In genomic region chr9:37424204-37424685, GRCh38 we compare ENCODE assay signal across 11 cellular contexts. TPM values are rescaled to one million over a fixed set of nuclear protein-coding genes. Genes with fewer than 3 reads are reported as not detected.
DNase-seq lines count a peak whose midpoint lies in the region; ATAC-seq and TF ChIP-seq lines count a peak whose summit lies in the region.
"Had no signal": no experiment of that assay in that cellular context is flagged by ENCODE, and none has a peak within 500 bp of the region (broad histone marks: within the 10 kb centered on the region; RNA-seq: fewer than 3 reads in every experiment).

No MANE protein-coding gene starts in this region.

- H3K4me1 Mint-ChIP-seq in activated naive CD8-positive, alpha-beta T cell treated with anti-CD3 and anti-CD28 coated beads for 36 hours, result peaks cover 24% of the 10 kb centered on the region
- peaks cover 18% of the 10 kb centered on the region for H3K4me1 Mint-ChIP-seq in activated CD8-positive, alpha-beta memory T cell treated with anti-CD3 and anti-CD28 coated beads, Interleukin-2, amount 10 ng/mL, durations not matched to agents 7 days and 5 days

- H3K4me3 Mint-ChIP-seq in activated naive CD8-positive, alpha-beta T cell treated with anti-CD3 and anti-CD28 coated beads for 36 hours, result peak overlapping the region; percentile 94
- H3K4me3 Mint-ChIP-seq in activated CD8-positive, alpha-beta memory T cell treated with anti-CD3 and anti-CD28 coated beads, Interleukin-2, amount 10 ng/mL, durations not matched to agents 7 days and 5 days, result no peak overlapping the region

- peaks cover 19% of the 10 kb centered on the region for H3K36me3 Mint-ChIP-seq in activated naive CD8-positive, alpha-beta T cell treated with anti-CD3 and anti-CD28 coated beads for 36 hours
- H3K36me3 Mint-ChIP-seq in activated CD8-positive, alpha-beta memory T cell treated with anti-CD3 and anti-CD28 coated beads, Interleukin-2, amount 10 ng/mL, durations not matched to agents 7 days and 5 days, result peaks cover 3% of the 10 kb centered on the region

- H3K9me3 Mint-ChIP-seq in activated naive CD8-positive, alpha-beta T cell treated with anti-CD3 and anti-CD28 coated beads for 36 hours, result no peaks in the 10 kb centered on the region
- no peaks in the 10 kb centered on the region for H3K9me3 Mint-ChIP-seq in activated CD8-positive, alpha-beta memory T cell treated with anti-CD3 and anti-CD28 coated beads, Interleukin-2, amount 10 ng/mL, durations not matched to agents 7 days and 5 days (ENCODE audit: low read depth)

- no peak for TF ChIP-seq POLR2A in heart left ventricle (IDR thresholded peaks at IDR 0.05)
- no peak for TF ChIP-seq POLR2A in spleen (IDR thresholded peaks at IDR 0.05)

- no peak for TF ChIP-seq CTCF in heart left ventricle (IDR thresholded peaks at IDR 0.05)
- no peak for TF ChIP-seq CTCF in thoracic aorta (IDR thresholded peaks at IDR 0.05)
- no peak for TF ChIP-seq CTCF in spleen (IDR thresholded peaks at IDR 0.05 in 8 of 11, conservative IDR thresholded peaks at IDR 0.05 in 3 of 11)

- H3K27me3 Mint-ChIP-seq in activated naive CD8-positive, alpha-beta T cell treated with anti-CD3 and anti-CD28 coated beads for 36 hours, result no peaks in the 10 kb centered on the region
- no peaks in the 10 kb centered on the region for H3K27me3 Mint-ChIP-seq in activated CD8-positive, alpha-beta memory T cell treated with anti-CD3 and anti-CD28 coated beads, Interleukin-2, amount 10 ng/mL, durations not matched to agents 7 days and 5 days

- WGBS in heart left ventricle, 4 donors, result 45 to 62% (median 51%) methylated on average over 8 of the region's 8 CpGs
- WGBS in spleen, 5 donors, result 63 to 81% (median 78%) methylated on average over 4 to 8 of the region's 8 CpGs

- H3K27ac ChIP-seq in heart left ventricle (no peak overlapping the region), thoracic aorta (no peak overlapping the region), spleen (peak overlapping the region in 3 of 8 donors; percentile 22 to 94 (median 28))

- DNase-seq in heart left ventricle (no peak), left ventricle myocardium superior (no peak), left kidney (ENCODE audit: low read depth, low spot score) (peak; percentile 14), thoracic aorta (ENCODE audit: low spot score) (no peak), spleen (no peak)
- no peak for DNase-seq in activated naive CD8-positive, alpha-beta T cell treated with anti-CD3 and anti-CD28 coated beads for 36 hours
- DNase-seq in activated CD8-positive, alpha-beta memory T cell treated with anti-CD3 and anti-CD28 coated beads, Interleukin-2, amount 10 ng/mL, durations not matched to agents 7 days and 5 days, result no peak
- DNase-seq: activated CD4-positive, alpha-beta T cell treated with anti-CD3 and anti-CD28 coated beads, Interleukin-2, amount 50 U/mL, for 48 hours; cerebellar nuclear complex; MM.1S had no signal

- CTCF ChIA-PET in activated CD8-positive, alpha-beta memory T cell treated with anti-CD3 and anti-CD28 coated beads, Interleukin-2, amount 10 ng/mL, durations not matched to agents 7 days and 5 days (lab: Charles Lee), result interaction anchor here (1.0 kb wide), 1 partner anchor 17 kb away, joined by 3 read pairs; no protein-coding TSS in a partner anchor

- H3K27ac Mint-ChIP-seq in activated naive CD8-positive, alpha-beta T cell treated with anti-CD3 and anti-CD28 coated beads for 36 hours, result no peak overlapping the region
- no peak overlapping the region for H3K27ac Mint-ChIP-seq in activated CD8-positive, alpha-beta memory T cell treated with anti-CD3 and anti-CD28 coated beads, Interleukin-2, amount 10 ng/mL, durations not matched to agents 7 days and 5 days

- H3K27me3 ChIP-seq in heart left ventricle, result no peaks in the 10 kb centered on the region
- no peaks in the 10 kb centered on the region for H3K27me3 ChIP-seq in thoracic aorta (replicated peaks; ENCODE audit: insufficient read depth)
- no peaks in the 10 kb centered on the region for H3K27me3 ChIP-seq in spleen (replicated peaks in 1 of 7)

- H3K4me1 ChIP-seq in heart left ventricle (peaks cover 0 to 33% (median 28%) of the 10 kb centered on the region in 12 donors), thoracic aorta (ENCODE audit: control insufficient read depth in 1 of 2, low read depth in 2 of 2) (peaks cover 11 to 31% of the 10 kb centered on the region in 2 donors), spleen (peaks cover 29 to 50% (median 36%) of the 10 kb centered on the region in 6 donors)

- H3K36me3 ChIP-seq in heart left ventricle, result peaks cover 0 to 48% (median 36%) of the 10 kb centered on the region in 9 donors
- peaks cover 10% of the 10 kb centered on the region for H3K36me3 ChIP-seq in thoracic aorta
- H3K36me3 ChIP-seq in spleen, result peaks cover 0 to 38% (median 25%) of the 10 kb centered on the region in 6 donors

- H3K4me3 ChIP-seq in heart left ventricle (peak overlapping the region in 7 of 12 donors; percentile 1 to 97 (median 82)), thoracic aorta (peak overlapping the region; percentile 13), spleen (peak overlapping the region in 1 of 8 donors; percentile 75)

- ATAC-seq in heart left ventricle (no peak), left ventricle myocardium superior (no peak), thoracic aorta (ENCODE audit: insufficient number of reproducible peaks, low FRiP score, low read depth) (no peak), GM18502 (IDR thresholded peaks at IDR 0.05; ENCODE audit: poor library complexity, unreplicated experiment) (no peak)
- no peak for ATAC-seq in activated CD8-positive, alpha-beta memory T cell treated with anti-CD3 and anti-CD28 coated beads, Interleukin-2, amount 10 ng/mL, durations not matched to agents 7 days and 5 days

- H3K9me3 ChIP-seq in heart left ventricle, result no peaks in the 10 kb centered on the region
- no peaks in the 10 kb centered on the region for H3K9me3 ChIP-seq in thoracic aorta
- no peaks in the 10 kb centered on the region for H3K9me3 ChIP-seq in spleen

- intact Hi-C loops in heart left ventricle (cut with DNase I) (loop anchor here in 6 of 10 donors (5.0 to 10.0 kb wide), 4 partner anchors 38 to 151 kb away; partner anchors contain the start of genes ZBTB5 (in 2 of the 6), FBXO10 (in 1 of the 6) and POLR1E (in 1 of the 6)), left ventricle myocardium superior (cut with micrococcal nuclease) (no loop called here), spleen (cut with DNase I; ENCODE audit: low total_unique reads) (no loop called here)

RNA-seq across cellular contexts. Expression of gene GRHPR, which starts 1.7 kb away (rescaled TPM):
- total RNA-seq in heart left ventricle, result 100 to 1,000 TPM in 8 of 9 donors, 10 to 100 TPM in 1; 94.9 to 209 (median 111) TPM
- polyA plus RNA-seq in heart left ventricle, result 100 to 1,000 TPM in 1 of 2 donors, 10 to 100 TPM in 1; 91.0 to 134 TPM
- total RNA-seq in left ventricle myocardium superior, result 117 TPM
- total RNA-seq in activated naive CD8-positive, alpha-beta T cell treated with anti-CD3 and anti-CD28 coated beads for 36 hours, result 10 to 100 TPM; 79.5 to 82.0 TPM
- total RNA-seq in thoracic aorta, result 100 to 1,000 TPM; 111 to 156 TPM
- 100 to 1,000 TPM in 1 of 7 donors, 10 to 100 TPM in 6; 54.3 to 114 (median 68.4) TPM for total RNA-seq in spleen
- 10 to 100 TPM; 44.9 to 61.9 (median 53.5) TPM for polyA plus RNA-seq in spleen
- total RNA-seq in activated CD8-positive, alpha-beta memory T cell treated with anti-CD3 and anti-CD28 coated beads, Interleukin-2, amount 10 ng/mL, durations not matched to agents 7 days and 5 days, result 10 to 100 TPM; 59.3 to 65.6 TPM

RNA-seq across cellular contexts. Expression of gene ZBTB5, which starts 41.0 kb away (rescaled TPM):
- 1 to 10 TPM; 5.2 to 8.0 (median 6.3) TPM for total RNA-seq in heart left ventricle
- polyA plus RNA-seq in heart left ventricle, result 1 to 10 TPM; 1.8 to 7.4 TPM
- 5.2 TPM for total RNA-seq in left ventricle myocardium superior
- 1 to 10 TPM; 7.0 to 7.6 TPM for total RNA-seq in activated naive CD8-positive, alpha-beta T cell treated with anti-CD3 and anti-CD28 coated beads for 36 hours
- total RNA-seq in thoracic aorta, result 10 to 100 TPM in 1 of 2 donors, 1 to 10 TPM in 1; 8.3 to 15.0 TPM
- 10 to 100 TPM; 10.7 to 15.1 (median 11.9) TPM for total RNA-seq in spleen
- polyA plus RNA-seq in spleen, result 1 to 10 TPM; 4.7 to 6.0 (median 4.9) TPM
- total RNA-seq in activated CD8-positive, alpha-beta memory T cell treated with anti-CD3 and anti-CD28 coated beads, Interleukin-2, amount 10 ng/mL, durations not matched to agents 7 days and 5 days, result 1 to 10 TPM; 9.7 TPM

Comparison
In these comparisons a context has a peak if more than half of its experiments do, and no peak if none do; other contexts are left out.
1. intact Hi-C loops: an anchor here in heart left ventricle (5.0 to 10.0 kb wide); none called in left ventricle myocardium superior and spleen.